Comparison of ENCODE assay signal across 8 cellular contexts in the genomic region with DNA sequence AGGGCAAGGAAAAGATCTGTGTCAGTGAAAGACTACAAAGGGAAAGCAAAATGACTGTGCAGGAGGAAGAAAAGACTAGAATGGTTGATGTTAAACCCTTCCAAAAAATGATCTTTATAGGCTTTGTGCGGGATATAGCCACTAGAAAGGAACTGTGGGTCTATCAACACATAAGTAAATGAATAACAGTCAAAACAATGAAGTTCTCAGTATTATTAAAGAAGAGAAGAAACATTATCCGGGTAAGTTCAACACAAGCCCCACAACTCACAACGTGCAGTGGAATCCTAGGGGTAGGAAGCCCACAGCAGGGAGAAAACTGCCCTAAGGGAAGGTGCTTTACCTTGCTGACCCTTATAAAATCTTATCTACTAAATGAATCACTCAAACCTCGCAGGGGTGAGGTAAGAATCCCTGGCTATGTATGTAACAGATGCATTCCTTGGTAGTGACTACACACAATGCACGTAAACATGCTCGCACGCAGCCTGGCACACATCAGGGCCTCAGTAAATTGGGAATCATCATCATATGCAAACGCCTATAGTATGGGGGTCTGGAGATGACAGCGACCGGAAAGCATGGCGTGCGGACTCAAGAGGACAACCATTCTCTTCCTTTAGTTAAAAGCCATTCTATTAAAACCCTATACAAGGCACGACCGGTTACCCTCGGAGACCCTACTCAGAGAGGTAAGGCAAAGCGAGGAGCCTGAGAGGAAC. TPM values are rescaled to one million over a fixed set of nuclear protein-coding genes. Genes with fewer than 3 reads are reported as not detected.
A peak's percentile ranks its signal among the peaks of the same experiment; 100 is the strongest.
DNase-seq lines count a peak whose midpoint lies in the region; ATAC-seq, FAIRE-seq and TF ChIP-seq lines count a peak whose summit lies in the region.

No MANE protein-coding gene starts in this region.

- TF ChIP-seq RAD21 in liver (IDR thresholded peaks at IDR 0.05) (no peak), HepG2 (CRISPR knock-in tag; IDR thresholded peaks at IDR 0.05) (no peak)

- H3K9ac ChIP-seq in liver (ENCODE audit: low read depth in 1 of 2, low read length in 2 of 2) (no peak overlapping the region), HepG2 (ENCODE audit: insufficient read depth, low read depth, low read length) (no peak overlapping the region), trophoblast cell (ENCODE audit: low read length) (peak overlapping the region; percentile 28)

- no peaks in the 10 kb centered on the region for H3K36me3 ChIP-seq in liver (ENCODE audit: control insufficient read depth in 4 of 4, insufficient read depth in 3 of 4, low read depth in 1 of 4, low read length in 3 of 4)
- no peaks in the 10 kb centered on the region for H3K36me3 ChIP-seq in HepG2 (replicated peaks in 1 of 2; ENCODE audit: control insufficient read depth in 1 of 2, insufficient read depth in 2 of 2, low read length in 2 of 2)
- peaks cover 95% of the 10 kb centered on the region for H3K36me3 ChIP-seq in RWPE2 (ENCODE audit: low read depth)
- H3K36me3 ChIP-seq in esophagus muscularis mucosa = no peaks in the 10 kb centered on the region
- H3K36me3 ChIP-seq in trophoblast cell (ENCODE audit: control insufficient read depth in 1 of 2, insufficient read depth in 2 of 2, low read length in 2 of 2) = peaks cover 14 to 41% of the 10 kb centered on the region in 2 experiments

- no peak overlapping the region for H3K4ac ChIP-seq in trophoblast cell (ENCODE audit: low read depth, low read length)

- peak overlapping the region; percentile 59 for H3K18ac ChIP-seq in trophoblast cell (ENCODE audit: low read length)

- DNase-seq in HepG2 (ENCODE audit: low spot score) (no peak), RWPE2 (ENCODE audit: low spot score) (peak; percentile 85), esophagus muscularis mucosa (ENCODE audit: extremely low spot score) (no peak), trophoblast cell (peak; percentile 92 to 98), GM13977 (ENCODE audit: low spot score) (no peak), cerebellum (ENCODE audit: low spot score) (no peak)

- peak overlapping the region; percentile 87 for H2BK5ac ChIP-seq in trophoblast cell (ENCODE audit: low read depth, low read length, poor library complexity)

- POLR2A ChIA-PET in HepG2 (lab: Yijun Ruan, JAX) = no interaction called here

- no peak for TF ChIP-seq POLR2A in HepG2 (IDR thresholded peaks at IDR 0.05; ENCODE audit: insufficient read depth in 1 of 2, low read depth in 2 of 2, low read length in 2 of 2)
- no peak for TF ChIP-seq POLR2A in esophagus muscularis mucosa (IDR thresholded peaks at IDR 0.05; ENCODE audit: low read depth)

- peaks cover 0 to 19% (median 13%) of the 10 kb centered on the region in 4 donors for H3K27me3 ChIP-seq in liver (ENCODE audit: control insufficient read depth in 4 of 4, insufficient read depth in 4 of 4, low read length in 3 of 4)
- peaks cover 6 to 73% of the 10 kb centered on the region in 2 experiments for H3K27me3 ChIP-seq in HepG2 (ENCODE audit: control insufficient read depth in 1 of 2, insufficient read depth in 2 of 2, low read length in 2 of 2)
- no peaks in the 10 kb centered on the region for H3K27me3 ChIP-seq in RWPE2 (ENCODE audit: insufficient read depth, poor library complexity, severe bottlenecking)
- peaks cover 0 to 51% (median 17%) of the 10 kb centered on the region in 4 donors for H3K27me3 ChIP-seq in esophagus muscularis mucosa
- no peaks in the 10 kb centered on the region for H3K27me3 ChIP-seq in trophoblast cell (ENCODE audit: insufficient read depth, low read length)

- no peak for TF ChIP-seq EP300 in HepG2 (IDR thresholded peaks at IDR 0.05; ENCODE audit: low read depth in 2 of 2, low read length in 2 of 2)
- no peak for TF ChIP-seq EP300 in HepG2 (CRISPR knock-in tag; IDR thresholded peaks at IDR 0.05; ENCODE audit: borderline replicate concordance)
- no peak for TF ChIP-seq EP300 in esophagus muscularis mucosa (IDR thresholded peaks at IDR 0.05)

- H4K8ac ChIP-seq in trophoblast cell (ENCODE audit: low read depth, low read length) = peak overlapping the region; percentile 70

- H3K79me1 ChIP-seq in trophoblast cell (ENCODE audit: low read length) = peaks cover 21% of the 10 kb centered on the region

- BruUV-seq in HepG2 (replicated peaks; lab: Mats Ljungman, UMichigan) = no TSS peak

- CTCF ChIA-PET in HepG2 (lab: Yijun Ruan, JAX; ENCODE audit: low intra/inter-chr PET ratio, low total read pairs) = no interaction called here

- ATAC-seq in HepG2 (no peak), HG02938 (IDR thresholded peaks at IDR 0.05; ENCODE audit: unreplicated experiment) (peak; percentile 30), RWPE2 (ENCODE audit: low read depth) (peak; percentile 67)

- in situ Hi-C loops in HepG2 (cut with HindIII; ENCODE audit: extremely low pct_ligation_motif_present, low pct_unique_long_range_greater_than_20kb) (no loop called here), GM13977 (cut with MboI; ENCODE audit: low pct_unique_long_range_greater_than_20kb, low sequenced_read_pairs, unreplicated experiment) (loop anchor here (25.0 kb wide), 1 partner anchor 866 kb away; no protein-coding TSS in a partner anchor)

- peak overlapping the region; percentile 74 for H3K14ac ChIP-seq in trophoblast cell (ENCODE audit: low read length)

- H3K27ac ChIP-seq in liver (ENCODE audit: low read depth in 1 of 2, low read length in 2 of 2) (no peak overlapping the region), HepG2 (ENCODE audit: extremely low read length, insufficient read depth, low read length) (no peak overlapping the region), RWPE2 (ENCODE audit: poor library complexity, severe bottlenecking) (peak overlapping the region; percentile 91), esophagus muscularis mucosa (replicated peaks in 1 of 4) (peak overlapping the region in 3 of 4 donors; percentile 60 to 68 (median 66)), trophoblast cell (ENCODE audit: low read depth, low read length) (peak overlapping the region; percentile 95)

- H4K20me1 ChIP-seq in HepG2 (ENCODE audit: insufficient read depth, low read length) = no peaks in the 10 kb centered on the region

- peaks cover 2 to 12% (median 6%) of the 10 kb centered on the region in 4 donors for H3K4me1 ChIP-seq in liver (ENCODE audit: control insufficient read depth in 4 of 4, insufficient read depth in 4 of 4, low read length in 3 of 4)
- no peaks in the 10 kb centered on the region for H3K4me1 ChIP-seq in HepG2 (ENCODE audit: insufficient read depth, low read length)
- peaks cover 63% of the 10 kb centered on the region for H3K4me1 ChIP-seq in RWPE2 (ENCODE audit: insufficient read depth, poor library complexity, severe bottlenecking)
- peaks cover 7 to 25% (median 20%) of the 10 kb centered on the region in 4 donors for H3K4me1 ChIP-seq in esophagus muscularis mucosa
- peaks cover 20 to 32% of the 10 kb centered on the region in 2 experiments for H3K4me1 ChIP-seq in trophoblast cell (ENCODE audit: control insufficient read depth in 1 of 2, insufficient read depth in 2 of 2, low read length in 2 of 2)

- H3K9me3 ChIP-seq in liver (ENCODE audit: control insufficient read depth in 4 of 4, low read length in 3 of 4) = peaks cover 0 to 5% (median 1%) of the 10 kb centered on the region in 4 donors
- no peaks in the 10 kb centered on the region for H3K9me3 ChIP-seq in HepG2 (ENCODE audit: low read length)
- no peaks in the 10 kb centered on the region for H3K9me3 ChIP-seq in RWPE2 (ENCODE audit: severe bottlenecking)
- H3K9me3 ChIP-seq in esophagus muscularis mucosa = peaks cover 0 to 4% (median 0%) of the 10 kb centered on the region in 4 donors
- H3K9me3 ChIP-seq in trophoblast cell (ENCODE audit: insufficient read depth, low read depth, low read length) = no peaks in the 10 kb centered on the region

- H4K91ac ChIP-seq in trophoblast cell (ENCODE audit: low read depth, low read length) = peak overlapping the region; percentile 79

- H3K4me2 ChIP-seq in HepG2 (ENCODE audit: low read depth, low read length) = no peak overlapping the region
- peak overlapping the region; percentile 62 for H3K4me2 ChIP-seq in trophoblast cell (ENCODE audit: low read length)

- no peak overlapping the region for H2BK12ac ChIP-seq in trophoblast cell (ENCODE audit: low read length)

- FAIRE-seq in HepG2 (lab: Jason Lieb, UNC) = no peak

- H3K79me2 ChIP-seq in HepG2 (ENCODE audit: insufficient read depth, low read length) = no peaks in the 10 kb centered on the region
- peaks cover 5% of the 10 kb centered on the region for H3K79me2 ChIP-seq in trophoblast cell (ENCODE audit: control insufficient read depth, insufficient read depth, low read length, poor library complexity)

- H4K12ac ChIP-seq in trophoblast cell (ENCODE audit: low read depth, low read length) = peak overlapping the region; percentile 35

- H2AFZ ChIP-seq in HepG2 (ENCODE audit: low read length) (no peak overlapping the region), trophoblast cell (ENCODE audit: insufficient read depth, low read length, poor library complexity) (peak overlapping the region; percentile 57)

- intact Hi-C loops in HepG2 (cut with micrococcal nuclease; ENCODE audit: unreplicated experiment) = no loop called here
- intact Hi-C loops in esophagus muscularis mucosa (cut with DNase I) = loop anchor here (10.0 kb wide), 1 partner anchor 1131 kb away; a partner anchor contains a TSS

- TF ChIP-seq CTCF in liver (IDR thresholded peaks at IDR 0.05; ENCODE audit: low read depth, low read length, missing input control) (no peak), HepG2 (CRISPR knock-in tag; IDR thresholded peaks at IDR 0.05) (no peak), RWPE2 (IDR thresholded peaks at IDR 0.05; ENCODE audit: poor library complexity, severe bottlenecking) (no peak), esophagus muscularis mucosa (IDR thresholded peaks at IDR 0.05) (no peak), GM13977 (IDR thresholded peaks at IDR 0.05; ENCODE audit: extremely low read depth, insufficient read depth, missing control alignments) (no peak)

- H3K4me3 ChIP-seq in liver (ENCODE audit: low read depth in 1 of 3, low read length in 3 of 3) (peak overlapping the region; percentile 49 to 78 (median 67)), HepG2 (replicated peaks in 1 of 3; ENCODE audit: insufficient read depth in 1 of 3, low read depth in 2 of 3, low read length in 3 of 3) (no peak overlapping the region), RWPE2 (ENCODE audit: severe bottlenecking) (peak overlapping the region; percentile 25), esophagus muscularis mucosa (peak overlapping the region; percentile 54 to 62 (median 60)), trophoblast cell (ENCODE audit: low read depth, low read length) (peak overlapping the region; percentile 49)

- H2AK5ac ChIP-seq in trophoblast cell (ENCODE audit: low read length) = no peak overlapping the region

- H2BK120ac ChIP-seq in trophoblast cell (ENCODE audit: insufficient read depth, low read length, poor library complexity) = peak overlapping the region; percentile 64

- 7% methylated on average over 16 of the region's 16 CpGs for WGBS in liver
- 50% methylated on average over 16 of the region's 16 CpGs for WGBS in HepG2 (ENCODE audit: low lambda C conversion rate)
- 10% methylated on average over 13 of the region's 16 CpGs for WGBS in esophagus muscularis mucosa
- WGBS in trophoblast cell (ENCODE audit: extremely low coverage, insufficient coverage, insufficient read length) = no CpG with 5 or more reads among the region's 16 CpGs

- no peak overlapping the region for H3K23ac ChIP-seq in trophoblast cell (ENCODE audit: low read length)

RNA-seq across cellular contexts. Expression of a gene that starts 11.3 kb away (rescaled TPM):
- total RNA-seq in liver = under 1 TPM in 1 of 2 donors, not detected in 1; 0.08 TPM
- polyA plus RNA-seq in liver = under 1 TPM in 1 of 2 donors, not detected in 1; 0.03 TPM
- total RNA-seq in HepG2 (2016; rRNA removed; fragmentation: Illumina TruSeq; extraction: Trizol) = not detected in 2 replicates
- total RNA-seq in HepG2 (2016; cell fraction: cytosol; rRNA removed; fragmentation: Illumina TruSeq; extraction: Trizol; ENCODE audit: low read depth) = not detected in 2 replicates
- total RNA-seq in HepG2 (2016; cell fraction: insoluble cytoplasmic fraction; rRNA removed; fragmentation: Illumina TruSeq; extraction: Trizol) = not detected in 2 replicates
- total RNA-seq in HepG2 (2016; cell fraction: membrane; rRNA removed; fragmentation: Illumina TruSeq; extraction: Trizol) = not detected in 2 replicates
- total RNA-seq in HepG2 (2016; cell fraction: nucleus; rRNA removed; fragmentation: Illumina TruSeq; extraction: Trizol) = not detected in 2 replicates
- polyA plus RNA-seq in HepG2 (2011; rRNA removed) = not detected in 2 replicates
- polyA plus RNA-seq in HepG2 (2011; cell fraction: cytosol; rRNA removed) = 0.04 and 0.09 TPM in 2 replicates
- not detected in 2 replicates for polyA plus RNA-seq in HepG2 (2011; cell fraction: nucleus; rRNA removed)
- polyA plus RNA-seq in HepG2 (2012) = not detected in 2 replicates
- not detected in 2 replicates for polyA plus RNA-seq in HepG2 (2016; cell fraction: cytosol; fragmentation: Illumina TruSeq; extraction: Trizol; ENCODE audit: low read depth)
- not detected in 2 replicates for polyA plus RNA-seq in HepG2 (2016; cell fraction: insoluble cytoplasmic fraction; fragmentation: Illumina TruSeq; extraction: Trizol; ENCODE audit: low read depth)
- not detected in 2 replicates for polyA plus RNA-seq in HepG2 (2016; cell fraction: membrane; fragmentation: Illumina TruSeq; extraction: Trizol; ENCODE audit: low read depth)
- not detected in 2 replicates for polyA plus RNA-seq in HepG2 (2016; cell fraction: nucleus; fragmentation: Illumina TruSeq; extraction: Trizol; ENCODE audit: insufficient read depth, low read depth)
- polyA minus RNA-seq in HepG2 (2011; rRNA and poly(A)+ RNA removed; ENCODE audit: low replicate concordance) = 48.3 TPM in 1 of 2 replicates, not detected in the other
- polyA minus RNA-seq in HepG2 (2011; cell fraction: cytosol; rRNA and poly(A)+ RNA removed) = 0.99 and 2.1 TPM in 2 replicates
- 0.25 and 1.2 TPM in 2 replicates for polyA minus RNA-seq in HepG2 (2011; cell fraction: nucleus; rRNA and poly(A)+ RNA removed)
- total RNA-seq in esophagus muscularis mucosa = 1 to 10 TPM in 3 of 4 donors, under 1 TPM in 1; 0.69 to 3.0 (median 1.3) TPM
- 329 and 338 TPM in 2 replicates for polyA plus RNA-seq in trophoblast cell (2013)
- 17.1 TPM for total RNA-seq in cerebellum

Comparison
In these comparisons a context has a peak if more than half of its experiments do, and no peak if none do; other contexts are left out.
1. H3K4me3 ChIP-seq: peak in liver (3 of 3), RWPE2 (single experiment), esophagus muscularis mucosa (4 of 4) and trophoblast cell (single experiment); none in HepG2 (0 of 3).
2. H3K27ac ChIP-seq: peak in RWPE2 (single experiment), esophagus muscularis mucosa (3 of 4) and trophoblast cell (single experiment); none in liver (0 of 2) and HepG2 (single experiment).
3. DNase-seq: peak in RWPE2 (single experiment) and trophoblast cell (2 of 2); none in HepG2 (single experiment), esophagus muscularis mucosa (single experiment), GM13977 (single experiment) and cerebellum (single experiment).